19 cellular contexts compared by ENCODE assay signal in the genomic region with DNA sequence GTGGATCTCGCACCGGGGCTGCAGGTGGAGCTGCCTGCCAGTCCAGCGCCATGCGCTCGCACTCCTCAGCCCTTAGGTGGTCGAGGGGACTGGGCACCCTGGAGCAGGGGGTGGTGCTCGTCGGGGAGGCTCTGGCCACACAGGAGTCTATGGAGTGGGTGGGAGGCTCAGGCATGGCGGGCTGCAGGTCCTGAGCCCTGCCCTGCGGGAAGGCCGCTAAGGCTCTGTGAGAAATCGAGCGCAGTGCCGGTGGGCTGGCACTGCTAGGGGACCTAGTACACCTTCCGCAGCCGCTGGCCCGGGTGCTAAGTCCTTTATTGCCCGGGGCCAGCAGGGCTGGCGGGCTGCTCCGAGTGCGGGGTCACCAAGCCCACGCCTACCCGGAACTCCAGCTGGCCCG. TPM values are rescaled to one million over a fixed set of nuclear protein-coding genes. Genes with fewer than 3 reads are reported as not detected.
"Had no signal": no experiment of that assay in that cellular context is flagged by ENCODE, and none has a peak within 500 bp of the region (broad histone marks: within the 10 kb centered on the region; RNA-seq: fewer than 3 reads in every experiment).

No MANE protein-coding gene starts in this region.

RNA-seq across cellular contexts. Expression of gene TGIF2LX, which starts 43.9 kb away (rescaled TPM):
- total RNA-seq: activated naive CD4-positive, alpha-beta T cell treated with anti-CD3 and anti-CD28 coated beads for 36 hours; activated naive CD4-positive, alpha-beta T cell treated with anti-CD3 and anti-CD28 coated beads, Interleukin-2, amount 50 U/mL, for 72 hours; activated naive CD8-positive, alpha-beta T cell treated with anti-CD3 and anti-CD28 coated beads for 36 hours; activated naive CD8-positive, alpha-beta T cell treated with anti-CD3 and anti-CD28 coated beads, Interleukin-2, amount 10 ng/mL, durations not matched to agents 7 days and 5 days; activated T-cell treated with anti-CD3 and anti-CD28 coated beads, Interleukin-2, amount 50 U/mL, for 4 hours; activated T-cell treated with anti-CD3 and anti-CD28 coated beads, Interleukin-2, amount 50 U/mL, for 72 hours; activated T-helper 1 cell treated with anti-CD3 and anti-CD28 coated beads, Interleukin-12 subunit alpha, Interleukin-12 subunit beta, Interleukin-2, Interleukin-4 antibody, amounts not matched to agents 30 ng/mL and 10 ng/mL and 1 ng/mL, durations not matched to agents 14 hours and 24 hours and 36 hours; activated T-helper 17 cell treated with anti-CD3 and anti-CD28 coated beads, Interleukin-2, amount 50 U/mL, for 72 hours; activated T-helper 2 cell treated with anti-CD3 and anti-CD28 coated beads, Interferon-gamma antibody, Interleukin-2, Interleukin-4, amounts not matched to agents 10 μg/mL and 5 μg/mL and 100 μg/mL, durations not matched to agents 14 hours and 24 hours and 36 hours; adrenal gland; aorta; ascending aorta; astrocyte; body of pancreas; breast epithelium; bronchial epithelial cell; cardiac muscle cell; cardiac septum; cerebellum had no signal
